In genomic region chr3:55697177-55697865, GRCh38 we compare ENCODE assay signal across 21 cellular contexts.
DNase-seq lines count a peak whose midpoint lies in the region; ATAC-seq, FAIRE-seq and TF ChIP-seq lines count a peak whose summit lies in the region.
"Had no signal": no experiment of that assay in that cellular context is flagged by ENCODE, and none has a peak within 500 bp of the region (broad histone marks: within the 10 kb centered on the region; RNA-seq: fewer than 3 reads in every experiment).

No MANE protein-coding gene starts in this region.

- H3K27me3 ChIP-seq in PC-3 (ENCODE audit: low read length) = no peaks in the 10 kb centered on the region
- peaks cover 6% of the 10 kb centered on the region for H3K27me3 ChIP-seq in foreskin keratinocyte
- H3K27me3 ChIP-seq: BLaER1 treated with 17β-estradiol and CSF1 and Interleukin-3, amounts not matched to agents 10 nM and 100 nM had no signal

- no TSS peak for BruUV-seq in PC-3 (replicated peaks; lab: Mats Ljungman, UMichigan)

- H3K36me3 ChIP-seq in PC-3 (ENCODE audit: low read depth, low read length) = no peaks in the 10 kb centered on the region
- H3K36me3 ChIP-seq: BLaER1 treated with 17β-estradiol and CSF1 and Interleukin-3, amounts not matched to agents 10 nM and 100 nM had no signal

- peak; percentile 86 for DNase-seq in G401 (ENCODE audit: low spot score)
- no peak for DNase-seq in HTR-8/SVneo (ENCODE audit: insufficient read length, low spot score)
- DNase-seq in PC-3 = peak; percentile 19
- DNase-seq in cerebellar cortex (ENCODE audit: low spot score) = peak; percentile 84
- DNase-seq in foreskin keratinocyte = no peak
- DNase-seq in putamen (ENCODE audit: low spot score) = no peak
- DNase-seq: 8988T; CD8-positive, alpha-beta T cell; COR-L47; DMS 273 treated with DMSO at 0.1 percent for 48 hours; DMS53; DND-41; EL; GOT3; H9; KG1 had no signal

- no peak overlapping the region for H2AFZ ChIP-seq in PC-3 (ENCODE audit: low read length)

- no peak overlapping the region for H3K4me3 ChIP-seq in PC-3 (ENCODE audit: low read length)
- H3K4me3 ChIP-seq: BLaER1 treated with 17β-estradiol and CSF1 and Interleukin-3, amounts not matched to agents 10 nM and 100 nM had no signal

- CTCF ChIA-PET in PC-3 (lab: Charles Lee) = no interaction called here

- no peaks in the 10 kb centered on the region; the same call in 1 of the 2 replicates for H3K4me1 ChIP-seq in PC-3 (ENCODE audit: insufficient read depth, low read length)
- H3K4me1 ChIP-seq in foreskin keratinocyte = no peaks in the 10 kb centered on the region

- H3F3A ChIP-seq in PC-3 (ENCODE audit: low read length, unreplicated experiment) = no peaks in the 10 kb centered on the region

- H3K9ac ChIP-seq in PC-3 (ENCODE audit: low read length) = no peak overlapping the region
- H3K9ac ChIP-seq: BLaER1 treated with 17β-estradiol and CSF1 and Interleukin-3, amounts not matched to agents 10 nM and 100 nM had no signal

- ATAC-seq in PC-3 (no peak), foreskin keratinocyte (no peak), HG03442 (IDR thresholded peaks at IDR 0.05; ENCODE audit: unreplicated experiment) (no peak), HG03521 (IDR thresholded peaks at IDR 0.05; ENCODE audit: unreplicated experiment) (no peak)
- ATAC-seq: CD8-positive, alpha-beta T cell had no signal

- H3K9me3 ChIP-seq in PC-3 (ENCODE audit: low read length) = no peaks in the 10 kb centered on the region
- H3K9me3 ChIP-seq: BLaER1 treated with 17β-estradiol and CSF1 and Interleukin-3, amounts not matched to agents 10 nM and 100 nM had no signal

- POLR2A ChIA-PET in PC-3 (lab: Charles Lee; ENCODE audit: unreplicated experiment) = no interaction called here

- intact Hi-C loops in PC-3 (cut with micrococcal nuclease) = no loop called here

- FAIRE-seq in HTR-8/SVneo (lab: Jason Lieb, UNC) = peak; percentile 26
- FAIRE-seq: G401.6 had no signal

- H3K4me2 ChIP-seq in PC-3 (ENCODE audit: low read length) = no peak overlapping the region
- H3K4me2 ChIP-seq: BLaER1 treated with 17β-estradiol and CSF1 and Interleukin-3, amounts not matched to agents 10 nM and 100 nM had no signal

- H4K20me1 ChIP-seq in PC-3 (ENCODE audit: low read length) = no peaks in the 10 kb centered on the region
- H4K20me1 ChIP-seq: BLaER1 treated with 17β-estradiol and CSF1 and Interleukin-3, amounts not matched to agents 10 nM and 100 nM had no signal

- no peak for TF ChIP-seq CTCF in PC-3 (conservative IDR thresholded peaks at IDR 0.05; ENCODE audit: low read depth, low read length)
- TF ChIP-seq CTCF in foreskin keratinocyte (conservative IDR thresholded peaks at IDR 0.05) = no peak

- H3K79me2 ChIP-seq in PC-3 (ENCODE audit: low read length) = no peaks in the 10 kb centered on the region

- H3K27ac ChIP-seq in PC-3 (ENCODE audit: low read length) = no peak overlapping the region
- H3K27ac ChIP-seq in foreskin keratinocyte = no peak overlapping the region
- H3K27ac ChIP-seq: BLaER1 treated with 17β-estradiol and CSF1 and Interleukin-3, amounts not matched to agents 10 nM and 100 nM; HL-60 had no signal

- in situ Hi-C loops in G401 (cut with HindIII; ENCODE audit: low sequenced_read_pairs) = no loop called here

- H3K9me2 ChIP-seq in PC-3 (replicated peaks; ENCODE audit: low read length) = no peaks in the 10 kb centered on the region

Comparison
In these comparisons a context has a peak if more than half of its experiments do, and no peak if none do; other contexts are left out.
1. DNase-seq: peak in G401 (single experiment), PC-3 (single experiment) and cerebellar cortex (single experiment); none in HTR-8/SVneo (single experiment), foreskin keratinocyte (0 of 2) and putamen (single experiment).